In genomic region chr1:2307206-2307605, GRCh38 we compare ENCODE assay signal across 1 cellular context.
TF ChIP-seq lines count a peak whose summit lies in the region.

No MANE protein-coding gene starts in this region.

TF ChIP-seq in GM23338, 12 proteins besides CTCF, POLR2A, EP300 and RAD21 (continued from another document):
- TF ChIP-seq ZNF462 (CRISPR knock-in tag; IDR thresholded peaks at IDR 0.05), result no peak
- TF ChIP-seq POLR2AphosphoS5 (IDR thresholded peaks at IDR 0.05; ENCODE audit: low read depth), result no peak
- TF ChIP-seq JUNB (IDR thresholded peaks at IDR 0.05; ENCODE audit: unreplicated experiment), result no peak
- TF ChIP-seq EZH2 (IDR thresholded peaks at IDR 0.05; ENCODE audit: low read depth, unreplicated experiment), result no peak
